In the genomic region with DNA sequence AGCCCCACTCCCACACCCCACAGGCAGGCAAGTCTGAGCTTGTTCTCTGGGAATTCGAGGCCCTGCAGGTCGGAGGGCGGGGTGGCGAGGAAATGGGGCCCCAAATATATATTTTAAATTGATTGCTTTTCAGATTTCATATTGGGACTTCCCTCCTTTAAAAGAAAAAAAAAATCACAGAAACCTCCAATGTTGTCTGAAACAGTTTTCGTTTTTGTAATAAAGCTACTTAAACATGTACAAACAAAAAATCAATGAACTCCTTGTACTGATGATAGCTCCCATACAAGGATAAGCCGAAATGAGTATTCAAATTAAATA, we compare ENCODE assay signal across 17 cellular contexts.
"Had no signal": no experiment of that assay in that cellular context is flagged by ENCODE, and none has a peak within 500 bp of the region (broad histone marks: within the 10 kb centered on the region; RNA-seq: fewer than 3 reads in every experiment).

No MANE protein-coding gene starts in this region.

- H3K36me3 ChIP-seq: ascending aorta, ovary had no signal

- H3K9me3 ChIP-seq: ascending aorta, esophagus squamous epithelium, mucosa of descending colon, ovary, psoas muscle, tibial artery had no signal

- DNase-seq: activated CD4-positive, CD25-positive, alpha-beta regulatory T cell; activated CD8-positive, alpha-beta memory T cell treated with anti-CD3 and anti-CD28 coated beads, Interleukin-2, amount 50 U/mL, for 4 hours; activated effector memory CD4-positive, alpha-beta T cell treated with Interleukin-2 at 50 U/mL for 16 hours; activated naive CD4-positive, alpha-beta T cell treated with anti-CD3 and anti-CD28 coated beads, Interleukin-2, amount 50 U/mL, for 16 hours; cerebellar nuclear complex; effector CD8-positive, alpha-beta T cell; esophagus squamous epithelium; naive B cell; psoas muscle; right cardiac atrium; T-helper 9 cell; tibial artery had no signal

- H3K4me3 Mint-ChIP-seq: dendritic cell treated with granulocyte-macrophage colony-stimulating factor and Interleukin-4, amounts not matched to agents 40 ng/mL and 50 ng/mL, for 4 days; naive B cell had no signal

- H3K27ac Mint-ChIP-seq: dendritic cell treated with granulocyte-macrophage colony-stimulating factor and Interleukin-4, amounts not matched to agents 40 ng/mL and 50 ng/mL, for 4 days had no signal

- H3K27ac ChIP-seq: ascending aorta, esophagus squamous epithelium, ovary, psoas muscle, tibial artery had no signal

- H3K4me3 ChIP-seq: ascending aorta, esophagus squamous epithelium, mucosa of descending colon, ovary, psoas muscle, skin epidermis, tibial artery had no signal

- H3K4me1 ChIP-seq: ascending aorta, psoas muscle, tibial artery had no signal

- H3K27me3 ChIP-seq: ascending aorta, ovary had no signal
